In genomic region chr5:97840643-97841042, GRCh38 we compare ENCODE assay signal across 22 cellular contexts.
DNase-seq lines count a peak whose midpoint lies in the region; ATAC-seq and TF ChIP-seq lines count a peak whose summit lies in the region.
"Had no signal": no experiment of that assay in that cellular context is flagged by ENCODE, and none has a peak within 500 bp of the region (broad histone marks: within the 10 kb centered on the region; RNA-seq: fewer than 3 reads in every experiment).

No MANE protein-coding gene starts in this region.

- H3K4me3 ChIP-seq in cardiac fibroblast (replicated peaks in 1 of 2; ENCODE audit: low read depth in 2 of 2, low read length in 2 of 2) (no peak overlapping the region), Peyer's patch (no peak overlapping the region)
- H3K4me3 ChIP-seq: cardiac muscle cell, dorsolateral prefrontal cortex, pancreas, sigmoid colon, SJSA1, thyroid gland had no signal

- H3K9me3 ChIP-seq in Peyer's patch, result no peaks in the 10 kb centered on the region
- H3K9me3 ChIP-seq: pancreas, sigmoid colon, SJSA1, thyroid gland had no signal

- H3K4me1 ChIP-seq in Peyer's patch, result no peaks in the 10 kb centered on the region
- H3K4me1 ChIP-seq: pancreas, SJSA1, thyroid gland had no signal

- peak; percentile 22 for DNase-seq in M059J (ENCODE audit: low read depth)
- DNase-seq in cardiac fibroblast (ENCODE audit: low read depth in 2 of 2), result peak; percentile 12 to 64
- peak; percentile 36 for DNase-seq in pulmonary artery endothelial cell (ENCODE audit: low read depth, low spot score)
- DNase-seq in Peyer's patch, result no peak
- no peak for DNase-seq in mesenteric fat pad (ENCODE audit: low spot score)
- DNase-seq: AML-193; COR-L47; dorsolateral prefrontal cortex; glutamatergic neuron; GOT3; NCI-H1417; NCI-H69; OCI-M1; pancreas; sigmoid colon; stimulated activated naive CD4-positive, alpha-beta T cell; thyroid gland had no signal

- no peak for TF ChIP-seq POLR2A in Peyer's patch (IDR thresholded peaks at IDR 0.05)

- H3K36me3 ChIP-seq in Peyer's patch, result no peaks in the 10 kb centered on the region
- H3K36me3 ChIP-seq: cardiac muscle cell, pancreas, sigmoid colon, SJSA1, thyroid gland had no signal

- no peaks in the 10 kb centered on the region for H3K27me3 ChIP-seq in Peyer's patch
- H3K27me3 ChIP-seq: cardiac muscle cell, dorsolateral prefrontal cortex, pancreas, sigmoid colon, thyroid gland had no signal

- H3K27ac ChIP-seq in Peyer's patch, result no peak overlapping the region
- H3K27ac ChIP-seq: cardiac muscle cell, pancreas, sigmoid colon, SJSA1, thyroid gland had no signal

- TF ChIP-seq CTCF in cardiac fibroblast (IDR thresholded peaks at IDR 0.05; ENCODE audit: low read depth, low read length), result no peak
- TF ChIP-seq CTCF in Peyer's patch (IDR thresholded peaks at IDR 0.05), result no peak

- ATAC-seq in GM18867 (IDR thresholded peaks at IDR 0.05; ENCODE audit: unreplicated experiment) (peak; percentile 35), HG02588 (IDR thresholded peaks at IDR 0.05; ENCODE audit: unreplicated experiment) (no peak)
- ATAC-seq: activated CD4-positive, CD25-positive, alpha-beta regulatory T cell treated with anti-CD3 and anti-CD28 coated beads, Interleukin-2, amount 50 U/mL, for 24 hours; pancreas had no signal

Comparison
In these comparisons a context has a peak if more than half of its experiments do, and no peak if none do; other contexts are left out.
1. DNase-seq: peak in M059J (single experiment), cardiac fibroblast (2 of 2) and pulmonary artery endothelial cell (single experiment); none in Peyer's patch (0 of 3) and mesenteric fat pad (single experiment).